In the genomic region with DNA sequence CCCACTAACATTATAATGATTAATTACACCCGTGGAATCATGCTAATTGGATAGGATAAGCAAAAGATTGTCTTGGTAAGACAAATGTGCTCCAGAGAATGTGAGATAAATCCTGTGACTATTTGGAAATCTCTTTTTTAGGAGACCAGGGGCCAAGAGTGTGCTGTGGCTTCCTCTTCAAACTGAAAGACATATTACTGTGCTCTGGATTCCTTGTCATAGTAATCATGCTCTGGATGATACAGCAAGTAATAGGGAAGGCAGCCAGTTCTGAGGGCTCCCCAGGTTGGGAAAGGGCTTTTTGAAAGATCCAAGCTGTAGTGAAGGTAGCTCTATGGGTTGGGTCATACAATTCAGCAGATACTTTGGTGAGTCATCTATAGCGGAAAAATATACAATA, we compare ENCODE assay signal across 27 cellular contexts.
"Had no signal": no experiment of that assay in that cellular context is flagged by ENCODE, and none has a peak within 500 bp of the region (broad histone marks: within the 10 kb centered on the region; RNA-seq: fewer than 3 reads in every experiment).

No MANE protein-coding gene starts in this region.

- H3K9me3 Mint-ChIP-seq: activated CD4-positive, alpha-beta T cell treated with anti-CD3 and anti-CD28 coated beads, Interleukin-2, amount 10 ng/mL, durations not matched to agents 24 days and 14 days; activated CD8-positive, alpha-beta T cell treated with anti-CD3 and anti-CD28 coated beads for 36 hours had no signal

- H3K27ac ChIP-seq: brain microvascular endothelial cell, SJCRH30, SK-N-MC had no signal

- H3K4me3 ChIP-seq: SJCRH30, SK-N-MC had no signal

- ATAC-seq: activated CD8-positive, alpha-beta T cell treated with anti-CD3 and anti-CD28 coated beads for 36 hours; activated naive CD4-positive, alpha-beta T cell treated with anti-CD3 and anti-CD28 coated beads, Interleukin-2, amount 50 U/mL, for 72 hours; activated T-cell treated with anti-CD3 and anti-CD28 coated beads, Interleukin-2, amount 50 U/mL, for 72 hours; Panc1 had no signal

- FAIRE-seq: TTC549 had no signal

- H3K36me3 ChIP-seq: brain microvascular endothelial cell, SJCRH30 had no signal

- H3K4me1 Mint-ChIP-seq: activated CD4-positive, alpha-beta T cell treated with anti-CD3 and anti-CD28 coated beads, Interleukin-2, amount 10 ng/mL, durations not matched to agents 24 days and 14 days had no signal

- H3K27ac Mint-ChIP-seq: activated CD4-positive, alpha-beta T cell treated with anti-CD3 and anti-CD28 coated beads, Interleukin-2, amount 10 ng/mL, durations not matched to agents 24 days and 14 days; activated CD8-positive, alpha-beta T cell treated with anti-CD3 and anti-CD28 coated beads for 36 hours; activated naive CD4-positive, alpha-beta T cell treated with anti-CD3 and anti-CD28 coated beads for 36 hours; activated naive CD4-positive, alpha-beta T cell treated with anti-CD3 and anti-CD28 coated beads, Interleukin-2, amount 50 U/mL, for 72 hours; activated T-cell treated with anti-CD3 and anti-CD28 coated beads, Interleukin-2, amount 50 U/mL, for 72 hours; activated T-helper 2 cell treated with anti-CD3 and anti-CD28 coated beads, Interferon-gamma antibody, Interleukin-2, Interleukin-4, amounts not matched to agents 10 μg/mL and 5 μg/mL and 100 μg/mL, durations not matched to agents 14 hours and 24 hours and 36 hours had no signal

- H3K27me3 Mint-ChIP-seq: activated CD4-positive, alpha-beta T cell treated with anti-CD3 and anti-CD28 coated beads, Interleukin-2, amount 10 ng/mL, durations not matched to agents 24 days and 14 days; activated CD8-positive, alpha-beta T cell treated with anti-CD3 and anti-CD28 coated beads for 36 hours had no signal

- H3K9me3 ChIP-seq: SJCRH30 had no signal

- H3K27me3 ChIP-seq: brain microvascular endothelial cell, SJCRH30 had no signal

- DNase-seq: activated CD4-positive, alpha-beta T cell treated with anti-CD3 and anti-CD28 coated beads, Interleukin-2, amount 10 ng/mL, durations not matched to agents 24 days and 14 days; activated CD4-positive, alpha-beta T cell treated with anti-CD3 and anti-CD28 coated beads, Interleukin-2, amount 50 U/mL, for 4 hours; activated CD8-positive, alpha-beta T cell treated with anti-CD3 and anti-CD28 coated beads for 36 hours; activated gamma-delta T cell; activated naive CD4-positive, alpha-beta T cell treated with anti-CD3 and anti-CD28 coated beads for 36 hours; activated T-cell treated with anti-CD3 and anti-CD28 coated beads, Interleukin-2, amount 50 U/mL, for 1 hour; activated T-cell treated with anti-CD3 and anti-CD28 coated beads, Interleukin-2, amount 50 U/mL, for 72 hours; anterior cingulate cortex; brain microvascular endothelial cell; central memory CD4-positive, alpha-beta T cell; Karpas-422; KBM-7; NCI-H1105; NCI-H1436; NCI-H1694; NCI-H2029; NCI-H510A; NCI-H526; NCI-H774; SHP77; SJCRH30; T1000 had no signal

- H3K4me3 Mint-ChIP-seq: activated CD4-positive, alpha-beta T cell treated with anti-CD3 and anti-CD28 coated beads, Interleukin-2, amount 10 ng/mL, durations not matched to agents 24 days and 14 days; activated CD8-positive, alpha-beta T cell treated with anti-CD3 and anti-CD28 coated beads for 36 hours; activated naive CD4-positive, alpha-beta T cell treated with anti-CD3 and anti-CD28 coated beads for 36 hours; activated T-cell treated with anti-CD3 and anti-CD28 coated beads, Interleukin-2, amount 50 U/mL, for 72 hours had no signal
